ENCODE assay signal across 6 cellular contexts in the genomic region with DNA sequence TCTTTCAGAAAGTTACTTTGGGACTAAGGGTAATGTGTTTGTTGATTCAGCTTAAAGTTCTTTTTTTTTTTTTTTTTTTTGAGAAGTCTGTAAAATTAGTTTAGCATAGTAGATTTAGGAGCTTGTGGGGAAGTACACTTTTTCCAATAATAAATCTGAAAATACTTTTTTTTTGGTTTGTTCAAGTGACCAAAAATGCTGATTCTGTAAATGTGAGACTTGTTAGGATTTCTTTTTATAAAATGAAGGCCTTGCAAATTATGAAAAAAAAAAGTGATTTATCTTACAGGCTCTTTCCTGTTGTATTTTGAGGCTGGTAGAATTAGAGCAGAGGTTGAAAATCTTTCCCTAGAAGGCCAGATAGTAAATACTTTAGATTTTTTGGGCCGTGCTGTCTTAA.
"Had no signal": no experiment of that assay in that cellular context is flagged by ENCODE, and none has a peak within 500 bp of the region (broad histone marks: within the 10 kb centered on the region; RNA-seq: fewer than 3 reads in every experiment).

No MANE protein-coding gene starts in this region.

- DNase-seq: IMR-90, KBM-7, KG1 had no signal

- H3K4me2 ChIP-seq: KMS-11 had no signal

- H3K9ac ChIP-seq: KMS-11 had no signal

- FAIRE-seq: HTR-8/SVneo had no signal

- H3K27ac ChIP-seq: HL-60, KMS-11 had no signal
